9 cellular contexts compared by ENCODE assay signal in the genomic region with DNA sequence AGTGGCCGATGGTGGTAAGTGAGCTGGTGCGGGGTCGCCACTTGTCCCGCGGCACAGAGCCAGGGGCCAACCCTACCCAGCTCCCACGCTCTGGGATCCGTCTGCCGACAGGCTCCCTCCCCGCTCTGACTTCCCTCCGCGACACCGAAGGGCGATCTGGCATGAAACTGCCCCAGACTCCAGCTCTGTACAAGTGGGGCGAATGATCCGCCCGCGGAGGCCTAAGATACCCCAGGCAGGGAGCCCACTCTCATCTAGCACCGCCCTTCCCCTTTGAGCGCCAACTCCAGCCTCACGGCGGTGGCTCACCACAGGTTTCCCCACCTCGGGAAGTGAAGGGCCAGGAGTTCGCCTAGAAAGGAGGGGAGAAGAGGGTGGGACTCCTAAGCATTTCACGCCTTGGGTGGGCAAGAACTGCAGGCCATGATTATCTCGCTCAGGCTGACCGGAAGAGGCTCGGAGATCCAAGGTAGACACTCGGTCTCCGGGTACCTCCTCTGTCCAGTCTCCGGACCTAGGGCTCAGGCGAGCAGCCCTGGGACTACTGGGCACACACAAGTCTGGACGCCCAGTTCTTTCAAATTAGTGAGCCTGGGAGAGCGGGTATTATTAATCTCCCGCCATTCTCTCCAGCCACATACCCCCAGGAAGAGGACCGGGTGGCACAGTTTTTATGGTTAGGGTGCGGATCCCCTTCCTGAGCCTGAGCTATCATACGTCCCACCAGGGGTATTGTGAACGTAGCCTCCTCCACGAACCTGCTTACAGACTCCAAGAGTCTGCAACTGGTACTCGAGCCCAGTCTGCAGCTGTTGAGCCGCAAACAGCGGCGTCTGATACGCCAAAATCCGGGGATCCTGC. TPM values are rescaled to one million over a fixed set of nuclear protein-coding genes. Genes with fewer than 3 reads are reported as not detected.
DNase-seq lines count a peak whose midpoint lies in the region; ATAC-seq, FAIRE-seq and TF ChIP-seq lines count a peak whose summit lies in the region.
"Had no signal": no experiment of that assay in that cellular context is flagged by ENCODE, and none has a peak within 500 bp of the region (broad histone marks: within the 10 kb centered on the region; RNA-seq: fewer than 3 reads in every experiment).

No MANE protein-coding gene starts in this region.

- no peak for ATAC-seq in HG03095 (IDR thresholded peaks at IDR 0.05; ENCODE audit: unreplicated experiment)
- no peak for ATAC-seq in GM19328 (IDR thresholded peaks at IDR 0.05; ENCODE audit: unreplicated experiment)

- H3K9ac ChIP-seq in OCI-LY3 (ENCODE audit: low read length): no peak overlapping the region
- no peak overlapping the region for H3K9ac ChIP-seq in H1 (replicated peaks in 1 of 4; ENCODE audit: extremely low read depth in 1 of 4, low read depth in 3 of 4, low read length in 3 of 4)
- H3K9ac ChIP-seq in parathyroid adenoma: no peak overlapping the region

- no peak for TF ChIP-seq EP300 in H1 (IDR thresholded peaks at IDR 0.05; ENCODE audit: borderline replicate concordance in 1 of 2, low read depth in 2 of 2, low read length in 2 of 2)

- H3K4ac ChIP-seq in H1 (replicated peaks; ENCODE audit: insufficient read length, low read depth, low read length): no peak overlapping the region

- H3K36me3 ChIP-seq in DOHH2 (ENCODE audit: control insufficient read depth, low read length) (no peaks in the 10 kb centered on the region), OCI-LY3 (replicated peaks; ENCODE audit: low read depth, low read length) (no peaks in the 10 kb centered on the region), H1 (ENCODE audit: control insufficient read depth in 2 of 4, insufficient read depth in 4 of 4, low read length in 3 of 4) (peaks cover 0 to 6% (median 0%) of the 10 kb centered on the region in 4 experiments; a peak in 1 of 8 replicates), parathyroid adenoma (ENCODE audit: control insufficient read depth, insufficient read depth, low read length) (no peaks in the 10 kb centered on the region)

- no peak overlapping the region for H4K5ac ChIP-seq in H1 (ENCODE audit: insufficient read length, low read depth, low read length)

- H2BK5ac ChIP-seq in H1 (ENCODE audit: low read depth, low read length): peak overlapping the region; percentile 44; the same call in 1 of the 2 replicates

- WGBS in H1 (ENCODE audit: extremely low coverage in 1 of 2, insufficient coverage in 1 of 2, insufficient read length in 1 of 2, insufficient replicate concordance in 2 of 2, low coverage in 1 of 2, low lambda C conversion rate in 2 of 2, missing lambda C conversion rate in 1 of 2), 2 experiments: 10% methylated on average over 45 of the region's 45 CpGs; no CpG with 5 or more reads in 1 of the 2 experiments

- no peak overlapping the region; the same call in 1 of the 2 replicates for H2AK5ac ChIP-seq in H1 (ENCODE audit: low read depth, low read length)

- no peak overlapping the region for H2BK120ac ChIP-seq in H1 (replicated peaks; ENCODE audit: low read depth, low read length)

- peak overlapping the region; percentile 58 for H3K4me3 ChIP-seq in DOHH2 (ENCODE audit: low read length)
- H3K4me3 ChIP-seq in OCI-LY3 (ENCODE audit: low read length): peak overlapping the region; percentile 56
- peak overlapping the region in 3 of 4 experiments; percentile 2 to 57 (median 29); a peak in 6 of 8 replicates for H3K4me3 ChIP-seq in H1 (ENCODE audit: extremely low read depth in 1 of 4, insufficient read depth in 2 of 4, low read depth in 3 of 4, low read length in 4 of 4)
- H3K4me3 ChIP-seq in parathyroid adenoma (ENCODE audit: low read depth, low read length): peak overlapping the region; percentile 27

- no peak overlapping the region for H4K8ac ChIP-seq in H1 (ENCODE audit: extremely low read depth, insufficient read depth, low read length)

- H2AFZ ChIP-seq in OCI-LY3 (ENCODE audit: low read depth, low read length) (peak overlapping the region; percentile 20; the same call in 1 of the 2 replicates), H1 (ENCODE audit: low read length) (peak overlapping the region; percentile 42; the same call in 1 of the 2 replicates), parathyroid adenoma (peak overlapping the region; percentile 78)

- no peaks in the 10 kb centered on the region for H3K79me1 ChIP-seq in H1 (ENCODE audit: low read depth, low read length)

- peak overlapping the region; percentile 84; the same call in 1 of the 2 replicates for H2BK12ac ChIP-seq in H1 (ENCODE audit: low read depth, low read length)

- DNase-seq in H1 (ENCODE audit: low read depth in 1 of 2, low spot score in 2 of 2): no peak
- DNase-seq in RCC 7860 (ENCODE audit: low spot score): no peak
- no peak for DNase-seq in DMS153 (lab: John Stamatoyannopoulos, UW)

- no peak overlapping the region for H4K91ac ChIP-seq in H1 (replicated peaks; ENCODE audit: insufficient read length, low read length)

- no peak overlapping the region; the same call in 1 of the 2 replicates for H3K18ac ChIP-seq in H1 (ENCODE audit: extremely low read depth, low read length)

- no peak overlapping the region for H3K27ac ChIP-seq in DOHH2 (ENCODE audit: low read depth, low read length)
- H3K27ac ChIP-seq in OCI-LY3 (ENCODE audit: low read length): no peak overlapping the region
- H3K27ac ChIP-seq in H1 (ENCODE audit: low read depth, low read length): no peak overlapping the region
- H3K27ac ChIP-seq in parathyroid adenoma: no peak overlapping the region

- H3K23me2 ChIP-seq in H1 (ENCODE audit: low read depth, low read length): peaks cover 15% of the 10 kb centered on the region

- H2BK15ac ChIP-seq in H1 (ENCODE audit: low read length): peak overlapping the region; percentile 72; the same call in 1 of the 2 replicates

- H3K79me2 ChIP-seq in DOHH2 (ENCODE audit: control insufficient read depth, low read length) (no peaks in the 10 kb centered on the region), OCI-LY3 (ENCODE audit: low read length) (no peaks in the 10 kb centered on the region), H1 (ENCODE audit: control insufficient read depth in 1 of 2, insufficient read depth in 2 of 2, low read length in 2 of 2) (no peaks in the 10 kb centered on the region), parathyroid adenoma (no peaks in the 10 kb centered on the region)

- H2BK20ac ChIP-seq in H1 (ENCODE audit: low read length): 0 out of 2 replicates have a peak overlapping the region, but pooled peaks have one; percentile 48

- no peaks in the 10 kb centered on the region for H4K20me1 ChIP-seq in DOHH2 (ENCODE audit: control insufficient read depth, insufficient read depth, low read depth, low read length)
- H4K20me1 ChIP-seq in OCI-LY3 (ENCODE audit: insufficient read depth, low read length): no peaks in the 10 kb centered on the region
- H4K20me1 ChIP-seq in H1 (replicated peaks in 1 of 2; ENCODE audit: control insufficient read depth in 1 of 2, insufficient read depth in 2 of 2, low read length in 2 of 2): peaks cover 8% of the 10 kb centered on the region in 2 experiments

- H3K4me1 ChIP-seq in DOHH2 (ENCODE audit: control insufficient read depth, low read length) (peaks cover 41% of the 10 kb centered on the region), OCI-LY3 (ENCODE audit: low read length) (no peaks in the 10 kb centered on the region), H1 (replicated peaks in 1 of 4; ENCODE audit: control insufficient read depth in 3 of 4, insufficient read depth in 4 of 4, low read length in 3 of 4) (peaks cover 0 to 35% (median 28%) of the 10 kb centered on the region in 4 experiments; a peak in 6 of 7 replicates), parathyroid adenoma (peaks cover 23% of the 10 kb centered on the region)

- CTCF ChIA-PET in H1 (lab: Charles Lee; ENCODE audit: partially characterized antibody): interaction anchor here (0.8 to 40.8 kb wide), 28 partner anchors 8 to 364 kb away, joined by 3 to 1336 read pairs (median 6); partner anchors contain the start of genes ARF3, DDN, DDX23 and FKBP11

- H3K14ac ChIP-seq in H1 (ENCODE audit: insufficient read length): no peak overlapping the region

- FAIRE-seq in H1 (lab: Jason Lieb, UNC) (no peak), RCC 7860 (lab: Jason Lieb, UNC) (no peak)

- no peak for TF ChIP-seq CTCF in DOHH2 (IDR thresholded peaks at IDR 0.05; ENCODE audit: low read depth, low read length, poor library complexity, severe bottlenecking)
- TF ChIP-seq CTCF in OCI-LY3 (IDR thresholded peaks at IDR 0.05; ENCODE audit: low read depth, low read length): no peak
- TF ChIP-seq CTCF in H1 (IDR thresholded peaks at IDR 0.05; ENCODE audit: control extremely low read depth in 1 of 3, insufficient read depth in 1 of 3, low read depth in 1 of 3, low read length in 3 of 3): no peak
- no peak for TF ChIP-seq CTCF in parathyroid adenoma (IDR thresholded peaks at IDR 0.05)

- H3K4me2 ChIP-seq in DOHH2 (ENCODE audit: low read length) (peak overlapping the region; percentile 65), OCI-LY3 (ENCODE audit: low read length) (peak overlapping the region; percentile 50), H1 (ENCODE audit: insufficient read depth in 1 of 2, low read depth in 2 of 2, low read length in 2 of 2) (peak overlapping the region; percentile 65), parathyroid adenoma (ENCODE audit: low read length) (peak overlapping the region; percentile 51)

- no peaks in the 10 kb centered on the region for H3K9me2 ChIP-seq in DOHH2 (replicated peaks; ENCODE audit: control insufficient read depth, low read length)

- H3K56ac ChIP-seq in H1 (replicated peaks; ENCODE audit: insufficient read length, low read depth, low read length): no peak overlapping the region

- no peak for TF ChIP-seq POLR2A in H1 (IDR thresholded peaks at IDR 0.05; ENCODE audit: control extremely low read depth in 1 of 2, low read depth in 2 of 2, low read length in 2 of 2)

- H3K23ac ChIP-seq in H1 (ENCODE audit: insufficient read length): no peak overlapping the region

- H3F3A ChIP-seq in DOHH2 (ENCODE audit: control insufficient read depth, insufficient read depth): no peaks in the 10 kb centered on the region

- peaks cover 76% of the 10 kb centered on the region for H3K27me3 ChIP-seq in DOHH2 (ENCODE audit: control insufficient read depth, low read length)
- H3K27me3 ChIP-seq in OCI-LY3 (ENCODE audit: low read depth, low read length): peaks cover 21% of the 10 kb centered on the region
- H3K27me3 ChIP-seq in H1 (replicated peaks in 1 of 4; ENCODE audit: control insufficient read depth in 3 of 4, extremely low read depth in 1 of 4, insufficient read depth in 3 of 4, low read length in 3 of 4): peaks cover 76 to 98% (median 95%) of the 10 kb centered on the region in 4 experiments
- peaks cover 12% of the 10 kb centered on the region for H3K27me3 ChIP-seq in parathyroid adenoma (ENCODE audit: control insufficient read depth, insufficient read depth, low read length)

- no peak for TF ChIP-seq RAD21 in H1 (IDR thresholded peaks at IDR 0.05 in 1 of 2, conservative IDR thresholded peaks at IDR 0.05 in 1 of 2; ENCODE audit: low read depth in 2 of 2, low read length in 2 of 2)

- POLR2A ChIA-PET in H1 (lab: Charles Lee; ENCODE audit: partially characterized antibody): interaction anchor here (0.6 to 4.3 kb wide), 10 partner anchors 9 to 164 kb away, joined by 3 to 21 read pairs (median 6); partner anchors contain the start of genes ARF3 and RND1

- H3K9me3 ChIP-seq in DOHH2 (ENCODE audit: control insufficient read depth, insufficient read depth, low read length) (no peaks in the 10 kb centered on the region), OCI-LY3 (ENCODE audit: insufficient read depth, low read length) (no peaks in the 10 kb centered on the region), H1 (ENCODE audit: insufficient read depth in 2 of 2, low read depth in 1 of 2, low read length in 1 of 2) (no peaks in the 10 kb centered on the region), parathyroid adenoma (ENCODE audit: control insufficient read depth, low read length) (no peaks in the 10 kb centered on the region)

RNA-seq across cellular contexts. Expression of gene WNT1, which starts 0.8 kb away (rescaled TPM):
- not detected in 2 replicates for total RNA-seq in H1 (2021; fragmentation: NEBNext Ultra II Directional; extraction: Animal tissue kit (Norgen Biotek cat#: 25700))
- polyA plus RNA-seq in H1 (2011; rRNA removed): not detected in 2 replicates
- polyA plus RNA-seq in H1 (2011; cell fraction: cytosol; rRNA removed): not detected
- polyA plus RNA-seq in H1 (2011; cell fraction: nucleus; rRNA removed): not detected
- not detected in 4 replicates for polyA plus RNA-seq in H1 (2012, experiment 1 of 2)
- polyA plus RNA-seq in H1 (2012, experiment 2 of 2): not detected
- polyA plus RNA-seq in H1 (2013, experiment 1 of 2): not detected
- polyA plus RNA-seq in H1 (2013, experiment 2 of 2): not detected
- polyA minus RNA-seq in H1 (2011; rRNA and poly(A)+ RNA removed): not detected in 2 replicates
- not detected for polyA minus RNA-seq in H1 (2011; cell fraction: cytosol; rRNA and poly(A)+ RNA removed)
- polyA minus RNA-seq in H1 (2011; cell fraction: nucleus; rRNA and poly(A)+ RNA removed): not detected
- total RNA-seq: lung microvascular endothelial cell had no signal

RNA-seq across cellular contexts. Expression of gene WNT10B, which starts 7.4 kb away (rescaled TPM):
- 0.25 and 0.26 TPM in 2 replicates for total RNA-seq in H1 (2021; fragmentation: NEBNext Ultra II Directional; extraction: Animal tissue kit (Norgen Biotek cat#: 25700))
- polyA plus RNA-seq in H1 (2011; rRNA removed): 1.8 and 1.9 TPM in 2 replicates
- polyA plus RNA-seq in H1 (2011; cell fraction: cytosol; rRNA removed): 1.5 TPM
- 1.5 TPM for polyA plus RNA-seq in H1 (2011; cell fraction: nucleus; rRNA removed)
- polyA plus RNA-seq in H1 (2012, experiment 1 of 2): 0.76 to 1.6 TPM (median 1.5 TPM) in 4 replicates
- 1.1 TPM for polyA plus RNA-seq in H1 (2012, experiment 2 of 2)
- 0.04 TPM for polyA plus RNA-seq in H1 (2013, experiment 1 of 2)
- 0.06 TPM for polyA plus RNA-seq in H1 (2013, experiment 2 of 2)
- polyA minus RNA-seq in H1 (2011; rRNA and poly(A)+ RNA removed): 0.16 and 0.54 TPM in 2 replicates
- polyA minus RNA-seq in H1 (2011; cell fraction: cytosol; rRNA and poly(A)+ RNA removed): 1.6 TPM
- polyA minus RNA-seq in H1 (2011; cell fraction: nucleus; rRNA and poly(A)+ RNA removed): 0.30 TPM

RNA-seq across cellular contexts. Expression of gene DDN, which starts 20.2 kb away (rescaled TPM):
- 0.21 and 0.30 TPM in 2 replicates for total RNA-seq in H1 (2021; fragmentation: NEBNext Ultra II Directional; extraction: Animal tissue kit (Norgen Biotek cat#: 25700))
- 0.14 and 0.20 TPM in 2 replicates for polyA plus RNA-seq in H1 (2011; rRNA removed)
- polyA plus RNA-seq in H1 (2011; cell fraction: cytosol; rRNA removed): 0.23 TPM
- polyA plus RNA-seq in H1 (2011; cell fraction: nucleus; rRNA removed): 0.26 TPM
- 0.19 to 0.25 TPM (median 0.23 TPM) in 3 of 4 replicates, not detected in the other for polyA plus RNA-seq in H1 (2012, experiment 1 of 2)
- polyA plus RNA-seq in H1 (2012, experiment 2 of 2): 0.29 TPM
- 0.08 TPM for polyA plus RNA-seq in H1 (2013, experiment 1 of 2)
- polyA plus RNA-seq in H1 (2013, experiment 2 of 2): 0.11 TPM
- 0.05 and 0.09 TPM in 2 replicates for polyA minus RNA-seq in H1 (2011; rRNA and poly(A)+ RNA removed)
- not detected for polyA minus RNA-seq in H1 (2011; cell fraction: cytosol; rRNA and poly(A)+ RNA removed)
- polyA minus RNA-seq in H1 (2011; cell fraction: nucleus; rRNA and poly(A)+ RNA removed): 0.20 TPM
- total RNA-seq: lung microvascular endothelial cell had no signal

RNA-seq across cellular contexts. Expression of gene ARF3, which starts 21.7 kb away (rescaled TPM):
- total RNA-seq in H1 (2021; fragmentation: NEBNext Ultra II Directional; extraction: Animal tissue kit (Norgen Biotek cat#: 25700)): 250 and 251 TPM in 2 replicates
- polyA plus RNA-seq in H1 (2011; rRNA removed): 231 and 262 TPM in 2 replicates
- polyA plus RNA-seq in H1 (2011; cell fraction: cytosol; rRNA removed): 269 TPM
- 156 TPM for polyA plus RNA-seq in H1 (2011; cell fraction: nucleus; rRNA removed)
- polyA plus RNA-seq in H1 (2012, experiment 1 of 2): 234 to 285 TPM (median 262 TPM) in 4 replicates
- 231 TPM for polyA plus RNA-seq in H1 (2012, experiment 2 of 2)
- 84.2 TPM for polyA plus RNA-seq in H1 (2013, experiment 1 of 2)
- 90.0 TPM for polyA plus RNA-seq in H1 (2013, experiment 2 of 2)
- 191 and 260 TPM in 2 replicates for polyA minus RNA-seq in H1 (2011; rRNA and poly(A)+ RNA removed)
- polyA minus RNA-seq in H1 (2011; cell fraction: cytosol; rRNA and poly(A)+ RNA removed): 89.5 TPM
- 68.0 TPM for polyA minus RNA-seq in H1 (2011; cell fraction: nucleus; rRNA and poly(A)+ RNA removed)

RNA-seq across cellular contexts. Expression of gene PRKAG1, which starts 39.6 kb away (rescaled TPM):
- total RNA-seq in H1 (2021; fragmentation: NEBNext Ultra II Directional; extraction: Animal tissue kit (Norgen Biotek cat#: 25700)): 36.3 and 38.6 TPM in 2 replicates
- 32.3 and 57.5 TPM in 2 replicates for polyA plus RNA-seq in H1 (2011; rRNA removed)
- 43.9 TPM for polyA plus RNA-seq in H1 (2011; cell fraction: cytosol; rRNA removed)
- polyA plus RNA-seq in H1 (2011; cell fraction: nucleus; rRNA removed): 20.4 TPM
- polyA plus RNA-seq in H1 (2012, experiment 1 of 2): 41.3 to 53.9 TPM (median 44.4 TPM) in 4 replicates
- 35.5 TPM for polyA plus RNA-seq in H1 (2012, experiment 2 of 2)
- polyA plus RNA-seq in H1 (2013, experiment 1 of 2): 37.2 TPM
- 38.9 TPM for polyA plus RNA-seq in H1 (2013, experiment 2 of 2)
- 27.7 and 50.1 TPM in 2 replicates for polyA minus RNA-seq in H1 (2011; rRNA and poly(A)+ RNA removed)
- 17.1 TPM for polyA minus RNA-seq in H1 (2011; cell fraction: cytosol; rRNA and poly(A)+ RNA removed)
- 14.7 TPM for polyA minus RNA-seq in H1 (2011; cell fraction: nucleus; rRNA and poly(A)+ RNA removed)

Comparison
In these comparisons a context has a peak if more than half of its experiments do, and no peak if none do; other contexts are left out.
1. H2AFZ ChIP-seq: peak in every context shown above with its lines; median percentile 78 in parathyroid adenoma; 42 in H1; 20 in OCI-LY3.